16 cellular contexts compared by ENCODE assay signal in the genomic region with DNA sequence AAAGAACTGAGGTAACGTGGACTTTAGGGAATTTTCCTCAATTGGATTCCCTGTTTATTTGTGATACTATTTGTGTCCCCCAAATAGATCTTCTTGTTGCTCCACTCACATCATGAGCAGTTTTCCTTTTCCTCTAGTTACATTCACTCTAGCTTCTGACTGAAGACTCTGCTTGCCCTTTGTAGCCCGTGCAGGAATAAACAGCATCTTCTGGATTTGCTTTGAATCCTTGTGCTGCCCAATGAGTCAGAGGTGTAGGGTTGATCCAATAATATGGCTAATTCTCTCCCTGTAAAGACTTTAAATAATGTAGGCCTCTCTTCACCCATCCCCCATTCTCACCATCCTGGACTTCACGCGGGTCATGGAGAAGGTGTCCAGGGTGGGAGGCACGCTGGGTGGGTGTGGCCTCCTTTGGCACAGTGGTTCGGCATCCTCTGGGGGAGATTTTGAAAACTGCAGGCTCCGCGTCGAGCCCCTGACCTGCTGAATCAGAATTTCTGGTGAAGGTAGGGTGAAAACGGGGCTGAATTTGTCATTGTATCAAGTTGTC. TPM values are rescaled to one million over a fixed set of nuclear protein-coding genes. Genes with fewer than 3 reads are reported as not detected.
A peak's percentile ranks its signal among the peaks of the same experiment; 100 is the strongest.
DNase-seq lines count a peak whose midpoint lies in the region; ATAC-seq and TF ChIP-seq lines count a peak whose summit lies in the region.
"Had no signal": no experiment of that assay in that cellular context is flagged by ENCODE, and none has a peak within 500 bp of the region (broad histone marks: within the 10 kb centered on the region; RNA-seq: fewer than 3 reads in every experiment).

No MANE protein-coding gene starts in this region.

- no peaks in the 10 kb centered on the region for H3K36me3 ChIP-seq in fibroblast of lung (ENCODE audit: control insufficient read depth, insufficient read depth, low read length)
- no peaks in the 10 kb centered on the region for H3K36me3 ChIP-seq in neuronal stem cell (replicated peaks in 1 of 2; ENCODE audit: control insufficient read depth in 2 of 2, insufficient read depth in 2 of 2, low read length in 2 of 2)

- H3K27ac ChIP-seq in fibroblast of lung (ENCODE audit: insufficient read depth, low read length) (no peak overlapping the region), neuronal stem cell (replicated peaks; ENCODE audit: low read length) (no peak overlapping the region)

- H3K36me3 Mint-ChIP-seq in nephron progenitor cell (ENCODE audit: low read depth) = no peaks in the 10 kb centered on the region

- no peaks in the 10 kb centered on the region for H3K79me2 ChIP-seq in fibroblast of lung (ENCODE audit: control insufficient read depth, insufficient read depth, low read length)

- H4K20me1 ChIP-seq in fibroblast of lung (ENCODE audit: control insufficient read depth, extremely low read depth, insufficient read depth, low read length) = no peaks in the 10 kb centered on the region

- H3K4me1 Mint-ChIP-seq in nephron progenitor cell = peaks cover 59% of the 10 kb centered on the region

- H3K4me3 ChIP-seq in fibroblast of lung (replicated peaks in 1 of 4; ENCODE audit: control extremely low read depth in 1 of 4, insufficient read depth in 1 of 4, low read depth in 3 of 4, low read length in 4 of 4) (no peak overlapping the region), neuronal stem cell (ENCODE audit: low read length in 2 of 2) (no peak overlapping the region)

- no CpG with 5 or more reads among the region's 10 CpGs for WGBS in neuronal stem cell (ENCODE audit: extremely low coverage in 2 of 2, insufficient read length in 2 of 2, insufficient replicate concordance in 1 of 2), 2 donors

- TF ChIP-seq CTCF in fibroblast of lung (conservative IDR thresholded peaks at IDR 0.05 in 1 of 2, IDR thresholded peaks at IDR 0.05 in 1 of 2; ENCODE audit: low read depth in 1 of 2, low read length in 2 of 2) = no peak
- no peak for TF ChIP-seq CTCF in nephron progenitor cell (IDR thresholded peaks at IDR 0.05)

- H3K23ac ChIP-seq in neuronal stem cell (ENCODE audit: low read depth, low read length, poor library complexity) = no peak overlapping the region

- H2AFZ ChIP-seq in fibroblast of lung (ENCODE audit: low read length) (no peak overlapping the region), neuronal stem cell (ENCODE audit: low read length) (no peak overlapping the region)

- H3K9me3 ChIP-seq in fibroblast of lung (ENCODE audit: control insufficient read depth, insufficient read depth, low read depth, low read length) = no peaks in the 10 kb centered on the region
- H3K9me3 ChIP-seq in neuronal stem cell (replicated peaks in 1 of 2; ENCODE audit: control insufficient read depth in 2 of 2, insufficient read depth in 1 of 2, low read depth in 1 of 2, low read length in 2 of 2) = no peaks in the 10 kb centered on the region

- no peak overlapping the region for H3K18ac ChIP-seq in neuronal stem cell (ENCODE audit: low read length)

- no peak for ATAC-seq in left cardiac atrium
- ATAC-seq in sciatic nerve = no peak
- ATAC-seq: naive thymus-derived CD8-positive, alpha-beta T cell had no signal

- no peaks in the 10 kb centered on the region for H3K79me1 ChIP-seq in neuronal stem cell (ENCODE audit: low read depth, low read length)

- no peak overlapping the region for H2BK5ac ChIP-seq in neuronal stem cell (ENCODE audit: low read length)

- H3K4me2 ChIP-seq in fibroblast of lung (ENCODE audit: extremely low read depth, insufficient read depth, low read length) (peak overlapping the region; percentile 70), neuronal stem cell (ENCODE audit: insufficient read depth, low read length, poor library complexity, severe bottlenecking) (no peak overlapping the region)

- intact Hi-C loops in left cardiac atrium (cut with DNase I) (loop anchor here in 1 of 2 donors (5.0 kb wide), 1 partner anchor 471 kb away; no protein-coding TSS in a partner anchor), cardiac septum (cut with DNase I) (loop anchor here (10.0 kb wide), 1 partner anchor 764 kb away; a partner anchor contains a TSS), sciatic nerve (cut with DNase I) (loop anchor here (10.0 kb wide), 1 partner anchor 634 kb away; no protein-coding TSS in a partner anchor)

- H3K9ac ChIP-seq in fibroblast of lung (ENCODE audit: insufficient read depth, low read length) = no peak overlapping the region
- no peak overlapping the region for H3K9ac ChIP-seq in neuronal stem cell (ENCODE audit: low read depth, low read length, poor library complexity)

- peaks cover 100% of the 10 kb centered on the region for H3K27me3 Mint-ChIP-seq in nephron progenitor cell (ENCODE audit: low read depth, poor library complexity)

- H2BK15ac ChIP-seq in neuronal stem cell (ENCODE audit: low read length) = no peak overlapping the region

- DNase-seq in left cardiac atrium = peak; percentile 49
- DNase-seq in cardiac septum (ENCODE audit: low spot score) = no peak
- DNase-seq in fibroblast of lung (ENCODE audit: low read depth in 2 of 2) = no peak
- no peak for DNase-seq in neuronal stem cell (ENCODE audit: low spot score)
- DNase-seq in sciatic nerve (ENCODE audit: low spot score) = no peak
- DNase-seq in ACHN = no peak
- DNase-seq in G401 (ENCODE audit: low spot score) = no peak
- no peak for DNase-seq in nephron progenitor cell
- DNase-seq: activated CD4-positive, alpha-beta memory T cell treated with anti-CD3 and anti-CD28 coated beads, Interleukin-2, amount 10 ng/mL, durations not matched to agents 7 days and 5 days; anterior cingulate cortex; naive thymus-derived CD8-positive, alpha-beta T cell; NCI-H2081; stimulated activated CD4-positive, alpha-beta T cell treated with anti-CD3 and anti-CD28 coated beads, Interleukin-4, amount 100 ng/mL, for 4 hours had no signal

- no peak overlapping the region for H3K4ac ChIP-seq in neuronal stem cell (ENCODE audit: low read length)

- no peak overlapping the region for H2BK120ac ChIP-seq in neuronal stem cell (ENCODE audit: low read depth, low read length)

- in situ Hi-C loops in ACHN (cut with HindIII; ENCODE audit: low pct_ligation_motif_present, low pct_unique_long_range_greater_than_20kb, low sequenced_read_pairs) (no loop called here), G401 (cut with HindIII; ENCODE audit: low sequenced_read_pairs) (no loop called here)

- no peak overlapping the region for H4K91ac ChIP-seq in neuronal stem cell (ENCODE audit: low read depth, low read length, poor library complexity)

- H3K4me1 ChIP-seq in fibroblast of lung (ENCODE audit: control insufficient read depth, extremely low read depth, insufficient read depth, low read length) = peaks cover 2% of the 10 kb centered on the region
- H3K4me1 ChIP-seq in neuronal stem cell (ENCODE audit: control insufficient read depth in 2 of 2, insufficient read depth in 1 of 2, low read depth in 1 of 2, low read length in 2 of 2) = peaks cover 4 to 6% of the 10 kb centered on the region in 2 donors

- H3K14ac ChIP-seq in neuronal stem cell (ENCODE audit: low read length) = no peak overlapping the region

- H3K27me3 ChIP-seq in fibroblast of lung (ENCODE audit: control insufficient read depth, insufficient read depth, low read length) (peaks cover 70% of the 10 kb centered on the region), neuronal stem cell (ENCODE audit: control insufficient read depth in 3 of 3, insufficient read depth in 3 of 3, low read depth in 1 of 3, low read length in 3 of 3) (peaks cover 83 to 100% (median 100%) of the 10 kb centered on the region in 3 experiments)

- H2AK5ac ChIP-seq in neuronal stem cell (ENCODE audit: low read depth, low read length) = peak overlapping the region; percentile 65

- H3K9me3 Mint-ChIP-seq in nephron progenitor cell = peaks cover 8% of the 10 kb centered on the region
- H3K9me3 Mint-ChIP-seq: activated T-helper 2 cell treated with anti-CD3 and anti-CD28 coated beads, Interferon-gamma antibody, Interleukin-2, Interleukin-4, amounts not matched to agents 10 μg/mL and 5 μg/mL and 100 μg/mL, durations not matched to agents 14 hours and 24 hours and 36 hours had no signal

- no peak overlapping the region for H2BK12ac ChIP-seq in neuronal stem cell (ENCODE audit: low read length)

- H3K4me3 Mint-ChIP-seq in nephron progenitor cell = no peak overlapping the region
- H3K4me3 Mint-ChIP-seq: activated CD4-positive, alpha-beta memory T cell treated with anti-CD3 and anti-CD28 coated beads, Interleukin-2, amount 10 ng/mL, durations not matched to agents 7 days and 5 days had no signal

- H3K27ac Mint-ChIP-seq in nephron progenitor cell = no peak overlapping the region
- H3K27ac Mint-ChIP-seq: activated CD4-positive, alpha-beta memory T cell treated with anti-CD3 and anti-CD28 coated beads, Interleukin-2, amount 10 ng/mL, durations not matched to agents 7 days and 5 days; activated T-helper 2 cell treated with anti-CD3 and anti-CD28 coated beads, Interferon-gamma antibody, Interleukin-2, Interleukin-4, amounts not matched to agents 10 μg/mL and 5 μg/mL and 100 μg/mL, durations not matched to agents 14 hours and 24 hours and 36 hours had no signal

- H4K8ac ChIP-seq in neuronal stem cell (ENCODE audit: low read depth, low read length) = no peak overlapping the region

RNA-seq across cellular contexts. Expression of a gene that starts 9.0 kb away (rescaled TPM):
- 10 to 100 TPM; 63.2 to 75.1 TPM for total RNA-seq in left cardiac atrium
- total RNA-seq in cardiac septum = 161 TPM
- total RNA-seq in fibroblast of lung = under 0.01 TPM in 2 replicates
- polyA plus RNA-seq in fibroblast of lung = 0.25 and 0.51 TPM in 2 replicates
- polyA plus RNA-seq in fibroblast of lung (2012) = 0.27 and 0.41 TPM in 2 replicates
- not detected in 2 replicates for polyA minus RNA-seq in fibroblast of lung (ENCODE audit: low replicate concordance)
- polyA plus RNA-seq in neuronal stem cell (2013, experiment 1 of 2) = 0.06 TPM
- 0.12 TPM for polyA plus RNA-seq in neuronal stem cell (2013, experiment 2 of 2)
- total RNA-seq in sciatic nerve = 0.27 TPM
- total RNA-seq in G401 (2014; rRNA removed; shearing (Covaris generic)) = 0.41 TPM in 1 of 2 replicates, not detected in the other
- total RNA-seq: activated CD4-positive, alpha-beta memory T cell treated with anti-CD3 and anti-CD28 coated beads, Interleukin-2, amount 10 ng/mL, durations not matched to agents 7 days and 5 days; activated T-helper 2 cell treated with anti-CD3 and anti-CD28 coated beads, Interferon-gamma antibody, Interleukin-2, Interleukin-4, amounts not matched to agents 10 μg/mL and 5 μg/mL and 100 μg/mL, durations not matched to agents 14 hours and 24 hours and 36 hours; dermis microvascular lymphatic vessel endothelial cell; naive thymus-derived CD8-positive, alpha-beta T cell; renal cortical epithelial cell had no signal
- polyA plus RNA-seq: naive thymus-derived CD8-positive, alpha-beta T cell had no signal

Comparison
In these comparisons a context has a peak if more than half of its experiments do, and no peak if none do; other contexts are left out.
1. RNA of a gene that starts 9.0 kb away (total RNA-seq): 161 TPM in cardiac septum (single experiment) and 63.2 to 75.1 TPM in left cardiac atrium; 0.41 TPM in G401, 0.27 TPM in sciatic nerve (single experiment) and under 0.01 TPM in fibroblast of lung; every median in the first group is over 10 times any median in the second.